In genomic region chr20:4068708-4069107, GRCh38 we compare ENCODE assay signal across 17 cellular contexts. TPM values are rescaled to one million over a fixed set of nuclear protein-coding genes. Genes with fewer than 3 reads are reported as not detected.
DNase-seq lines count a peak whose midpoint lies in the region; ATAC-seq and TF ChIP-seq lines count a peak whose summit lies in the region.
"Had no signal": no experiment of that assay in that cellular context is flagged by ENCODE, and none has a peak within 500 bp of the region (broad histone marks: within the 10 kb centered on the region; RNA-seq: fewer than 3 reads in every experiment).

No MANE protein-coding gene starts in this region.

- DNase-seq in DMS 273 treated with DMSO at 0.1 percent for 48 hours (lab: John Stamatoyannopoulos, UW) (peak; percentile 17), OCI-M1 (lab: John Stamatoyannopoulos, UW) (peak; percentile 36), erythroblast (lab: John Stamatoyannopoulos, UW) (peak; percentile 84 to 89), renal cortical epithelial cell (ENCODE audit: low read depth) (peak; percentile 72), ovary (no peak), hepatocyte (ENCODE audit: low spot score) (no peak)
- DNase-seq in naive thymus-derived CD4-positive, alpha-beta T cell: no peak
- no peak for DNase-seq in activated T-cell treated with anti-CD3 and anti-CD28 coated beads, Interleukin-2, amount 50 U/mL, for 72 hours
- DNase-seq: activated CD4-positive, CD25-positive, alpha-beta regulatory T cell treated with anti-CD3 and anti-CD28 coated beads, Interleukin-2, amount 50 U/mL, for 72 hours; activated CD8-positive, alpha-beta memory T cell treated with anti-CD3 and anti-CD28 coated beads, Interleukin-2, amount 50 U/mL, for 48 hours; central memory CD4-positive, alpha-beta T cell; heart right ventricle; left cardiac atrium; NCI-H748 treated with DMSO at 0.1 percent for 48 hours; T-helper 2 cell had no signal

- no peak for TF ChIP-seq CTCF in ovary (IDR thresholded peaks at IDR 0.05)
- no peak for TF ChIP-seq CTCF in hepatocyte (IDR thresholded peaks at IDR 0.05; ENCODE audit: poor library complexity)

- no peaks in the 10 kb centered on the region for H3K9me3 ChIP-seq in naive thymus-derived CD4-positive, alpha-beta T cell (ENCODE audit: control insufficient read depth in 2 of 3, low read length in 3 of 3)
- H3K9me3 ChIP-seq in ovary (no peaks in the 10 kb centered on the region), hepatocyte (ENCODE audit: low read depth) (no peaks in the 10 kb centered on the region)
- H3K9me3 ChIP-seq: thyroid gland had no signal

- TF ChIP-seq EP300 in ovary (IDR thresholded peaks at IDR 0.05): no peak

- H2AFZ ChIP-seq in hepatocyte: no peak overlapping the region

- H3K4me3 ChIP-seq in naive thymus-derived CD4-positive, alpha-beta T cell (ENCODE audit: low read length): no peak overlapping the region
- H3K4me3 ChIP-seq in ovary: no peak overlapping the region
- no peak overlapping the region for H3K4me3 ChIP-seq in hepatocyte
- H3K4me3 ChIP-seq: heart right ventricle, thyroid gland had no signal

- no peaks in the 10 kb centered on the region for H3K4me1 ChIP-seq in naive thymus-derived CD4-positive, alpha-beta T cell (ENCODE audit: control insufficient read depth in 2 of 2, insufficient read depth in 2 of 2, low read length in 2 of 2)
- peaks cover 2% of the 10 kb centered on the region for H3K4me1 ChIP-seq in ovary (ENCODE audit: insufficient read depth)
- H3K4me1 ChIP-seq in hepatocyte (ENCODE audit: insufficient read depth): peaks cover 18% of the 10 kb centered on the region

- no peaks in the 10 kb centered on the region for H3K79me2 ChIP-seq in hepatocyte

- no peak overlapping the region for H3K27ac ChIP-seq in naive thymus-derived CD4-positive, alpha-beta T cell (ENCODE audit: low read depth, low read length)
- H3K27ac ChIP-seq in ovary (no peak overlapping the region), hepatocyte (no peak overlapping the region)
- H3K27ac ChIP-seq: thyroid gland had no signal

- H4K20me1 ChIP-seq in hepatocyte (ENCODE audit: insufficient read depth, poor library complexity, severe bottlenecking): no peaks in the 10 kb centered on the region

- H3K4me2 ChIP-seq in hepatocyte: no peak overlapping the region

- H3K36me3 Mint-ChIP-seq in naive thymus-derived CD4-positive, alpha-beta T cell: peaks cover 0 to 2% (median 0%) of the 10 kb centered on the region in 5 donors
- H3K36me3 Mint-ChIP-seq in activated T-cell treated with anti-CD3 and anti-CD28 coated beads, Interleukin-2, amount 50 U/mL, for 72 hours (ENCODE audit: insufficient read depth in 2 of 2): no peaks in the 10 kb centered on the region
- H3K36me3 Mint-ChIP-seq: activated naive CD4-positive, alpha-beta T cell treated with anti-CD3 and anti-CD28 coated beads, Interleukin-2, amount 50 U/mL, for 24 hours had no signal

- CTCF ChIA-PET in naive thymus-derived CD4-positive, alpha-beta T cell (lab: Charles Lee): interaction anchor here (0.6 kb wide), 1 partner anchor 15 kb away, joined by 3 read pairs; no protein-coding TSS in a partner anchor

- no peak for TF ChIP-seq POLR2A in erythroblast (IDR thresholded peaks at IDR 0.05; ENCODE audit: low read length)
- TF ChIP-seq POLR2A in ovary (IDR thresholded peaks at IDR 0.05): no peak

- no peak overlapping the region for H3K4me3 Mint-ChIP-seq in naive thymus-derived CD4-positive, alpha-beta T cell
- no peak overlapping the region for H3K4me3 Mint-ChIP-seq in activated T-cell treated with anti-CD3 and anti-CD28 coated beads, Interleukin-2, amount 50 U/mL, for 72 hours
- H3K4me3 Mint-ChIP-seq: activated naive CD4-positive, alpha-beta T cell treated with anti-CD3 and anti-CD28 coated beads, Interleukin-2, amount 50 U/mL, for 24 hours had no signal

- H3K4me1 Mint-ChIP-seq in naive thymus-derived CD4-positive, alpha-beta T cell: peaks cover 5 to 32% (median 16%) of the 10 kb centered on the region in 7 donors
- peaks cover 18% of the 10 kb centered on the region for H3K4me1 Mint-ChIP-seq in activated T-cell treated with anti-CD3 and anti-CD28 coated beads, Interleukin-2, amount 50 U/mL, for 72 hours (ENCODE audit: low read depth)

- H3K27me3 Mint-ChIP-seq in naive thymus-derived CD4-positive, alpha-beta T cell: no peaks in the 10 kb centered on the region
- no peaks in the 10 kb centered on the region for H3K27me3 Mint-ChIP-seq in activated T-cell treated with anti-CD3 and anti-CD28 coated beads, Interleukin-2, amount 50 U/mL, for 72 hours (ENCODE audit: low read depth)
- H3K27me3 Mint-ChIP-seq: activated naive CD4-positive, alpha-beta T cell treated with anti-CD3 and anti-CD28 coated beads, Interleukin-2, amount 50 U/mL, for 24 hours had no signal

- POLR2A ChIA-PET in naive thymus-derived CD4-positive, alpha-beta T cell (lab: Charles Lee): no interaction called here

- no peaks in the 10 kb centered on the region for H3K27me3 ChIP-seq in naive thymus-derived CD4-positive, alpha-beta T cell (ENCODE audit: control insufficient read depth in 2 of 2, insufficient read depth in 2 of 2, low read length in 2 of 2)
- no peaks in the 10 kb centered on the region for H3K27me3 ChIP-seq in ovary
- H3K27me3 ChIP-seq in hepatocyte: no peaks in the 10 kb centered on the region
- H3K27me3 ChIP-seq: heart right ventricle, thyroid gland had no signal

- no peaks in the 10 kb centered on the region for H3K9me2 ChIP-seq in hepatocyte (replicated peaks; ENCODE audit: insufficient read depth)

- H3K36me3 ChIP-seq in naive thymus-derived CD4-positive, alpha-beta T cell (ENCODE audit: control insufficient read depth in 2 of 3, insufficient read depth in 3 of 3, low read length in 3 of 3): no peaks in the 10 kb centered on the region
- H3K36me3 ChIP-seq in ovary (no peaks in the 10 kb centered on the region), hepatocyte (replicated peaks; ENCODE audit: insufficient read depth, low read depth) (no peaks in the 10 kb centered on the region)
- H3K36me3 ChIP-seq: heart right ventricle, thyroid gland had no signal

- intact Hi-C loops in naive thymus-derived CD4-positive, alpha-beta T cell (cut with micrococcal nuclease): no loop called here
- intact Hi-C loops in ovary (cut with DNase I): loop anchor here in 2 of 4 donors (10.0 kb wide), 2 partner anchors 54 to 184 kb away; partner anchors contain the start of genes PANK2 (in 1 of the 2) and RNF24 (in 1 of the 2)

- ATAC-seq in naive thymus-derived CD4-positive, alpha-beta T cell: no peak
- ATAC-seq in activated T-cell treated with anti-CD3 and anti-CD28 coated beads, Interleukin-2, amount 50 U/mL, for 72 hours (replicated peaks in 1 of 2): no peak
- ATAC-seq: heart right ventricle, left cardiac atrium had no signal

- no peak overlapping the region for H3K27ac Mint-ChIP-seq in naive thymus-derived CD4-positive, alpha-beta T cell
- H3K27ac Mint-ChIP-seq in activated T-cell treated with anti-CD3 and anti-CD28 coated beads, Interleukin-2, amount 50 U/mL, for 72 hours: no peak overlapping the region
- H3K27ac Mint-ChIP-seq: activated naive CD4-positive, alpha-beta T cell treated with anti-CD3 and anti-CD28 coated beads, Interleukin-2, amount 50 U/mL, for 24 hours had no signal

- peaks cover 0 to 2% (median 0%) of the 10 kb centered on the region in 11 donors for H3K9me3 Mint-ChIP-seq in naive thymus-derived CD4-positive, alpha-beta T cell
- no peaks in the 10 kb centered on the region for H3K9me3 Mint-ChIP-seq in activated T-cell treated with anti-CD3 and anti-CD28 coated beads, Interleukin-2, amount 50 U/mL, for 72 hours
- H3K9me3 Mint-ChIP-seq: activated naive CD4-positive, alpha-beta T cell treated with anti-CD3 and anti-CD28 coated beads, Interleukin-2, amount 50 U/mL, for 24 hours had no signal

- 46 to 72% (median 59%) methylated on average over 4 of the region's 4 CpGs for WGBS in ovary, 3 donors
- WGBS in hepatocyte (ENCODE audit: low lambda C conversion rate, missing lambda C conversion rate): 58% methylated on average over 4 of the region's 4 CpGs

RNA-seq across cellular contexts. Expression of gene RNF24, which starts 53.4 kb away (rescaled TPM):
- total RNA-seq in renal cortical epithelial cell (2.1 and 7.3 TPM in 2 replicates), ovary (10 to 100 TPM in 6 of 7 donors, 1 to 10 TPM in 1; 7.6 to 30.5 (median 17.1) TPM), hepatocyte (16.2 and 16.4 TPM in 2 replicates)
- total RNA-seq in naive thymus-derived CD4-positive, alpha-beta T cell: 10 to 100 TPM in 4 of 5 experiments, 1 to 10 TPM in 1; 6.8 to 22.5 (median 19.4) TPM
- 10 to 100 TPM in 1 of 2 donors, 1 to 10 TPM in 1; 9.1 to 12.2 TPM for polyA plus RNA-seq in naive thymus-derived CD4-positive, alpha-beta T cell
- polyA plus RNA-seq in ovary (10 to 100 TPM in 1 of 2 donors, 1 to 10 TPM in 1; 3.9 to 14.0 TPM), hepatocyte (23.2 and 24.4 TPM in 2 replicates)
- total RNA-seq in activated T-cell treated with anti-CD3 and anti-CD28 coated beads, Interleukin-2, amount 50 U/mL, for 72 hours: 10 to 100 TPM; 13.4 to 16.4 TPM

Comparison
In these comparisons a context has a peak if more than half of its experiments do, and no peak if none do; other contexts are left out.
1. DNase-seq: peak in DMS 273 treated with DMSO at 0.1 percent for 48 hours (single experiment), OCI-M1 (single experiment), erythroblast (2 of 2) and renal cortical epithelial cell (single experiment); none in naive thymus-derived CD4-positive, alpha-beta T cell (0 of 9), ovary (0 of 5), hepatocyte (single experiment) and activated T-cell treated with anti-CD3 and anti-CD28 coated beads, Interleukin-2, amount 50 U/mL, for 72 hours (0 of 2).